5 cellular contexts compared by ENCODE assay signal in the genomic region with DNA sequence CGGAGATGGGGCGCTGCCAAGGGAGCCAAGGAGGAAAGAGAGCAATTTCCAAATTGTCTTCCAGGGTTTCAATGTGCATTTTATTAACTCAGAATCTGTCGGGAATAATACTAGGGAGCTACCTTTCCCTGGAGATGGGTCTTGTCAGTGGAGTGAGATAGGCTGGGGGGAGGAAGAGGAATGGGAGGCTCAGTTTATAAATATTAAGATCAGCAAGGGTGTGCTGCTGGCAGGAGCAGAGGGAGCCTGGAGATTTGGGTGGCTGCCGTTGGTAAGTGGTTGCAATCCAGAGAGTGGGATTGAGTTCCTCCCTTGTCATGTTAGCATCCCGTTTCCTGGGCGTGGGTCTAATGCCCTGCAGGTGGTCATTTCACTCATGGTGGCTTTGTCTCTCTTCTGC.
DNase-seq lines count a peak whose midpoint lies in the region; ATAC-seq and TF ChIP-seq lines count a peak whose summit lies in the region.
"Not testable (repeated sequence)": the region's sequence is repeated elsewhere in the genome, so short reads cannot be mapped to it uniquely, and the experiment has no call there.

No MANE protein-coding gene starts in this region.

- no CpG with 5 or more reads among the region's 6 CpGs for WGBS in gastroesophageal sphincter (ENCODE audit: low coverage in 1 of 2), 2 donors
- 87 to 100% (median 91%) methylated on average over 1 to 5 of the region's 6 CpGs for WGBS in spleen, 5 donors
- WGBS in upper lobe of left lung, 2 donors = 87 to 100% methylated on average over 3 to 4 of the region's 6 CpGs
- 89 to 95% methylated on average over 4 to 5 of the region's 6 CpGs for WGBS in aorta, 2 donors

- not testable (repeated sequence) for TF ChIP-seq CTCF in gastroesophageal sphincter (IDR thresholded peaks at IDR 0.05); lower lobe of right lung (IDR thresholded peaks at IDR 0.05); spleen (IDR thresholded peaks at IDR 0.05 in 8 of 11, conservative IDR thresholded peaks at IDR 0.05 in 3 of 11); upper lobe of left lung (IDR thresholded peaks at IDR 0.05)

- not testable (repeated sequence) for H3K9me3 ChIP-seq in gastroesophageal sphincter; lower lobe of right lung; spleen; upper lobe of left lung; aorta (ENCODE audit: control insufficient read depth, low read length)

- DNase-seq in lower lobe of right lung, aorta: not testable (repeated sequence)
- peak; percentile 20 for DNase-seq in spleen
- DNase-seq in upper lobe of left lung = peak in 1 of 2 donors; percentile 17

- TF ChIP-seq EP300 in gastroesophageal sphincter (IDR thresholded peaks at IDR 0.05); upper lobe of left lung (IDR thresholded peaks at IDR 0.05): not testable (repeated sequence)

- H3K4me3 ChIP-seq in gastroesophageal sphincter; lower lobe of right lung; spleen; upper lobe of left lung; aorta (ENCODE audit: low read length in 2 of 2): not testable (repeated sequence)

- ATAC-seq in gastroesophageal sphincter (peak; percentile 50), lower lobe of right lung (peak; percentile 32 to 51), upper lobe of left lung (ENCODE audit: low FRiP score in 2 of 2) (peak; percentile 26 to 68), aorta (ENCODE audit: low FRiP score) (peak; percentile 60)

- intact Hi-C loops in lower lobe of right lung (cut with DNase I); spleen (cut with DNase I; ENCODE audit: low total_unique reads); aorta (cut with DNase I): not testable (repeated sequence)

- not testable (repeated sequence) for TF ChIP-seq POLR2A in gastroesophageal sphincter (IDR thresholded peaks at IDR 0.05); spleen (IDR thresholded peaks at IDR 0.05); upper lobe of left lung (IDR thresholded peaks at IDR 0.05)

- not testable (repeated sequence) for H3K36me3 ChIP-seq in gastroesophageal sphincter; lower lobe of right lung; spleen; upper lobe of left lung; aorta (ENCODE audit: control insufficient read depth in 1 of 2, insufficient read depth in 2 of 2, low read length in 1 of 2)

- H3K4me1 ChIP-seq in gastroesophageal sphincter; lower lobe of right lung; spleen; upper lobe of left lung; aorta (ENCODE audit: control insufficient read depth in 1 of 2, insufficient read depth in 2 of 2, low read length in 2 of 2): not testable (repeated sequence)

- not testable (repeated sequence) for H3K27ac ChIP-seq in gastroesophageal sphincter; lower lobe of right lung; spleen; upper lobe of left lung; aorta (ENCODE audit: low read depth in 1 of 2, low read length in 2 of 2)

- H3K27me3 ChIP-seq in gastroesophageal sphincter; lower lobe of right lung (ENCODE audit: low read depth); spleen (replicated peaks in 1 of 7); upper lobe of left lung; aorta (ENCODE audit: control insufficient read depth in 1 of 2, insufficient read depth in 2 of 2, low read length in 1 of 2): not testable (repeated sequence)
